ENCODE assay signal across 21 cellular contexts in genomic region chr22:46742576-46743221, GRCh38. TPM values are rescaled to one million over a fixed set of nuclear protein-coding genes. Genes with fewer than 3 reads are reported as not detected.
DNase-seq lines count a peak whose midpoint lies in the region; ATAC-seq, FAIRE-seq and TF ChIP-seq lines count a peak whose summit lies in the region.
"Had no signal": no experiment of that assay in that cellular context is flagged by ENCODE, and none has a peak within 500 bp of the region (broad histone marks: within the 10 kb centered on the region; RNA-seq: fewer than 3 reads in every experiment).

No MANE protein-coding gene starts in this region.

- DNase-seq in left ventricle myocardium inferior (no peak), left cardiac atrium (no peak), IMR-90 (no peak), Peyer's patch (peak in 2 of 3 donors; percentile 71 to 80), small intestine (peak; percentile 94)
- DNase-seq: activated CD4-positive, alpha-beta memory T cell treated with anti-CD3 and anti-CD28 coated beads for 36 hours; activated naive CD8-positive, alpha-beta T cell treated with anti-CD3 and anti-CD28 coated beads, Interleukin-2, amount 10 ng/mL, durations not matched to agents 7 days and 5 days; CD8-positive, alpha-beta T cell; foreskin melanocyte; NCI-H1048; NCI-H226; stimulated activated CD4-positive, alpha-beta T cell treated with anti-CD3 and anti-CD28 coated beads, Interleukin-1b, Interleukin-23, amount 100 ng/mL, for 48 hours; stimulated activated naive CD8-positive, alpha-beta T cell treated with anti-CD3 and anti-CD28 coated beads, Interleukin-15, amount 100 ng/mL, for 72 hours; uterus had no signal

- ATAC-seq in left cardiac atrium, result no peak
- ATAC-seq in IMR-90 (ENCODE audit: low read depth), result no peak
- ATAC-seq in HG03565 (IDR thresholded peaks at IDR 0.05; ENCODE audit: unreplicated experiment), result no peak
- no peak for ATAC-seq in GM18867 (IDR thresholded peaks at IDR 0.05; ENCODE audit: unreplicated experiment)
- ATAC-seq in HG03457 (IDR thresholded peaks at IDR 0.05; ENCODE audit: unreplicated experiment), result no peak
- ATAC-seq: CD8-positive, alpha-beta T cell; K562; stimulated activated naive CD8-positive, alpha-beta T cell treated with anti-CD3 and anti-CD28 coated beads, Interleukin-15, amount 100 ng/mL, for 72 hours had no signal

- H3K4me3 ChIP-seq in left ventricle myocardium inferior (no peak overlapping the region), IMR-90 (ENCODE audit: insufficient read depth, low read depth, low read length) (no peak overlapping the region), Peyer's patch (no peak overlapping the region), small intestine (ENCODE audit: low read depth in 1 of 2, low read length in 2 of 2) (no peak overlapping the region)
- H3K4me3 ChIP-seq: HAP-1, K562, uterus had no signal

- no peaks in the 10 kb centered on the region for H4K20me1 ChIP-seq in IMR-90 (ENCODE audit: insufficient read depth, low read length)

- no peak overlapping the region for H4K5ac ChIP-seq in IMR-90 (ENCODE audit: low read depth, low read length)

- intact Hi-C loops in left ventricle myocardium inferior (cut with micrococcal nuclease) (no loop called here), left cardiac atrium (cut with DNase I) (no loop called here), IMR-90 (cut with micrococcal nuclease) (no loop called here)

- in situ Hi-C loops in IMR-90 (cut with MboI; ENCODE audit: low sequenced_read_pairs), result no loop called here

- no peak overlapping the region for H2BK20ac ChIP-seq in IMR-90 (ENCODE audit: low read depth, low read length)

- H3K36me3 ChIP-seq in left ventricle myocardium inferior, result no peaks in the 10 kb centered on the region
- no peaks in the 10 kb centered on the region for H3K36me3 ChIP-seq in IMR-90 (ENCODE audit: control insufficient read depth, insufficient read depth, low read length)
- no peaks in the 10 kb centered on the region for H3K36me3 ChIP-seq in Peyer's patch
- H3K36me3 ChIP-seq in small intestine (ENCODE audit: control insufficient read depth in 2 of 2, insufficient read depth in 2 of 2, low read length in 2 of 2), result no peaks in the 10 kb centered on the region
- H3K36me3 ChIP-seq: HAP-1, uterus had no signal

- TF ChIP-seq POLR2A in IMR-90 (IDR thresholded peaks at IDR 0.05; ENCODE audit: low read depth, low read length), result no peak
- TF ChIP-seq POLR2A in Peyer's patch (IDR thresholded peaks at IDR 0.05), result peak; percentile 9 to 49

- CTCF ChIA-PET in IMR-90 (lab: Yijun Ruan, JAX), result interaction anchor here (0.9 kb wide), 1 partner anchor 61 kb away, joined by 3 read pairs; no protein-coding TSS in a partner anchor

- no peak overlapping the region for H3K4me2 ChIP-seq in IMR-90 (ENCODE audit: low read depth, low read length)

- no peak overlapping the region for H2AFZ ChIP-seq in IMR-90 (replicated peaks; ENCODE audit: low read length, poor library complexity)

- H3K23ac ChIP-seq in IMR-90 (ENCODE audit: low read depth, low read length), result no peak overlapping the region

- TF ChIP-seq RAD21 in IMR-90 (IDR thresholded peaks at IDR 0.05; ENCODE audit: low read length), result no peak

- H3K4me1 ChIP-seq in left ventricle myocardium inferior, result peaks cover 48% of the 10 kb centered on the region
- H3K4me1 ChIP-seq in IMR-90 (ENCODE audit: control insufficient read depth, insufficient read depth, low read length), result peaks cover 9% of the 10 kb centered on the region
- H3K4me1 ChIP-seq in Peyer's patch, result peaks cover 6 to 44% (median 8%) of the 10 kb centered on the region in 4 donors
- H3K4me1 ChIP-seq in small intestine (ENCODE audit: control insufficient read depth in 2 of 2, insufficient read depth in 1 of 2, low read depth in 1 of 2, low read length in 1 of 2), result peaks cover 4 to 8% of the 10 kb centered on the region in 2 donors

- H3K27ac ChIP-seq in left ventricle myocardium inferior (replicated peaks), result peak overlapping the region; percentile 98
- H3K27ac ChIP-seq in IMR-90 (ENCODE audit: insufficient read depth, low read length), result no peak overlapping the region
- peak overlapping the region in 3 of 4 donors; percentile 36 to 94 (median 80) for H3K27ac ChIP-seq in Peyer's patch
- peak overlapping the region; percentile 74 to 83 for H3K27ac ChIP-seq in small intestine (ENCODE audit: low read depth in 1 of 2, low read length in 1 of 2)
- H3K27ac ChIP-seq: epithelial cell of prostate, uterus had no signal

- no peak overlapping the region for H3K14ac ChIP-seq in IMR-90 (replicated peaks; ENCODE audit: low read depth, low read length)

- dilution Hi-C loops in IMR-90 (cut with HindIII; ENCODE audit: low sequenced_read_pairs, unreplicated experiment), result no loop called here

- peak overlapping the region; percentile 70 for H2AK9ac ChIP-seq in IMR-90 (replicated peaks; ENCODE audit: low read depth, low read length, poor library complexity)

- TF ChIP-seq CTCF in left ventricle myocardium inferior (IDR thresholded peaks at IDR 0.05; ENCODE audit: borderline replicate concordance) (no peak), IMR-90 (conservative IDR thresholded peaks at IDR 0.05; ENCODE audit: low read depth, low read length) (no peak), Peyer's patch (IDR thresholded peaks at IDR 0.05) (no peak)

- H2AK5ac ChIP-seq in IMR-90 (ENCODE audit: low read depth, low read length), result no peak overlapping the region

- H3K27me3 ChIP-seq in left ventricle myocardium inferior (ENCODE audit: low read depth) (no peaks in the 10 kb centered on the region), IMR-90 (ENCODE audit: control insufficient read depth, insufficient read depth, low read length) (no peaks in the 10 kb centered on the region), Peyer's patch (no peaks in the 10 kb centered on the region), small intestine (ENCODE audit: control insufficient read depth in 2 of 2, insufficient read depth in 2 of 2, low read length in 2 of 2) (no peaks in the 10 kb centered on the region)
- H3K27me3 ChIP-seq: uterus had no signal

- POLR2A ChIA-PET in IMR-90 (lab: Charles Lee; ENCODE audit: unreplicated experiment), result no interaction called here

- no peak overlapping the region for H2BK5ac ChIP-seq in IMR-90 (ENCODE audit: low read depth, low read length, poor library complexity, severe bottlenecking)

- no peak overlapping the region for H3K56ac ChIP-seq in IMR-90 (ENCODE audit: extremely low read depth, insufficient read depth, low read length)

- 86% methylated on average over 5 of the region's 6 CpGs; no CpG with 5 or more reads in 1 of the 2 experiments for WGBS in IMR-90 (ENCODE audit: extremely low coverage in 2 of 2, insufficient read length in 1 of 2), 2 experiments
- 24 to 61% (median 38%) methylated on average over 6 of the region's 6 CpGs for WGBS in small intestine, 3 donors

- H2BK120ac ChIP-seq in IMR-90 (ENCODE audit: low read depth, low read length), result no peak overlapping the region

- H4K91ac ChIP-seq in IMR-90 (ENCODE audit: insufficient read depth, low read depth, low read length), result no peak overlapping the region

- no peak overlapping the region for H3K4ac ChIP-seq in IMR-90 (ENCODE audit: low read depth, low read length)

- H4K8ac ChIP-seq in IMR-90 (ENCODE audit: low read depth in 2 of 2, low read length in 2 of 2), result no peak overlapping the region

- H3K9me1 ChIP-seq in IMR-90 (ENCODE audit: insufficient read depth, low read length), result 0 out of 2 replicates have a peak, but pooled peaks cover 4% of the 10 kb centered on the region

- no peak for FAIRE-seq in small intestine (lab: Jason Lieb, UNC)
- FAIRE-seq: G401.6, K562 had no signal

- no peak overlapping the region for H3K18ac ChIP-seq in IMR-90 (ENCODE audit: low read depth, low read length)

- peaks cover 0 to 18% of the 10 kb centered on the region in 2 experiments; a peak in 1 of 4 replicates for H3K79me1 ChIP-seq in IMR-90 (ENCODE audit: low read depth in 1 of 2, low read length in 2 of 2)

- no peaks in the 10 kb centered on the region for H3K9me3 ChIP-seq in left ventricle myocardium inferior (replicated peaks)
- no peaks in the 10 kb centered on the region for H3K9me3 ChIP-seq in IMR-90 (ENCODE audit: control insufficient read depth, insufficient read depth, low read length)
- H3K9me3 ChIP-seq in Peyer's patch, result no peaks in the 10 kb centered on the region
- no peaks in the 10 kb centered on the region for H3K9me3 ChIP-seq in small intestine (ENCODE audit: control insufficient read depth, low read depth)
- H3K9me3 ChIP-seq: HAP-1, uterus had no signal

- no peak overlapping the region for H3K9ac ChIP-seq in IMR-90 (ENCODE audit: low read depth, low read length)

- H2BK15ac ChIP-seq in IMR-90 (ENCODE audit: low read depth, low read length), result no peak overlapping the region

- BruUV-seq in IMR-90 (replicated peaks; lab: Mats Ljungman, UMichigan), result no TSS peak

TF ChIP-seq in IMR-90, 13 proteins besides CTCF, POLR2A, EP300 and RAD21 (continues in another document):
- TF ChIP-seq SMC3 (IDR thresholded peaks at IDR 0.05; ENCODE audit: low read depth, low read length), result no peak
- no peak for TF ChIP-seq BHLHE40 (IDR thresholded peaks at IDR 0.05; ENCODE audit: low read depth, low read length)
- no peak for TF ChIP-seq USF2 (IDR thresholded peaks at IDR 0.05; ENCODE audit: low read depth, low read length)
- TF ChIP-seq MAFK (IDR thresholded peaks at IDR 0.05; ENCODE audit: low read depth, low read length), result no peak
- TF ChIP-seq RCOR1 (IDR thresholded peaks at IDR 0.05; ENCODE audit: insufficient replicate concordance, low read length), result no peak
- no peak for TF ChIP-seq FOS (IDR thresholded peaks at IDR 0.05; ENCODE audit: low read depth, low read length)

RNA-seq across cellular contexts. Expression of gene CERK, which starts 4.6 kb away (rescaled TPM):
- total RNA-seq in left ventricle myocardium inferior (76.9 TPM), left cardiac atrium (10 to 100 TPM; 47.5 to 70.0 TPM), IMR-90 (2012; rRNA removed) (38.7 and 44.4 TPM in 2 replicates), Peyer's patch (100 to 1,000 TPM in 1 of 4 donors, 10 to 100 TPM in 3; 89.1 to 131 (median 94.7) TPM)
- polyA plus RNA-seq in IMR-90 (2012; rRNA removed) (22.8 and 25.3 TPM in 2 replicates), small intestine (10 to 100 TPM; 43.7 to 59.7 (median 59.7) TPM)
- 14.3 and 18.5 TPM in 2 replicates for polyA plus RNA-seq in IMR-90 (2012; cell fraction: cytosol; rRNA removed)
- polyA plus RNA-seq in IMR-90 (2012; cell fraction: nucleus; rRNA removed; ENCODE audit: low replicate concordance), result 19.5 and 31.2 TPM in 2 replicates

RNA-seq across cellular contexts. Expression of gene TBC1D22A, which starts 19.8 kb away (rescaled TPM):
- total RNA-seq in left ventricle myocardium inferior (16.2 TPM), left cardiac atrium (10 to 100 TPM; 15.8 to 17.4 TPM), IMR-90 (2012; rRNA removed) (9.0 and 9.4 TPM in 2 replicates), Peyer's patch (10 to 100 TPM; 42.6 to 70.4 (median 55.1) TPM)
- polyA plus RNA-seq in IMR-90 (2012; rRNA removed) (16.7 and 17.3 TPM in 2 replicates), small intestine (10 to 100 TPM; 17.7 to 23.0 (median 18.9) TPM)
- 18.4 and 23.5 TPM in 2 replicates for polyA plus RNA-seq in IMR-90 (2012; cell fraction: cytosol; rRNA removed)
- 14.2 and 18.0 TPM in 2 replicates for polyA plus RNA-seq in IMR-90 (2012; cell fraction: nucleus; rRNA removed; ENCODE audit: low replicate concordance)

Comparison
In these comparisons a context has a peak if more than half of its experiments do, and no peak if none do; other contexts are left out.
1. DNase-seq: peak in Peyer's patch (2 of 3) and small intestine (single experiment); none in left ventricle myocardium inferior (single experiment), left cardiac atrium (single experiment) and IMR-90 (single experiment).